In genomic region chr9:93477397-93477796, GRCh38 we compare ENCODE assay signal across 20 cellular contexts.
"Had no signal": no experiment of that assay in that cellular context is flagged by ENCODE, and none has a peak within 500 bp of the region (broad histone marks: within the 10 kb centered on the region; RNA-seq: fewer than 3 reads in every experiment).

No MANE protein-coding gene starts in this region.

- H3K27ac ChIP-seq: ascending aorta, coronary artery, left lung, parathyroid adenoma, SK-N-MC, thoracic aorta had no signal

- ATAC-seq: activated CD4-positive, CD25-positive, alpha-beta regulatory T cell treated with anti-CD3 and anti-CD28 coated beads, Interleukin-2, amount 50 U/mL, for 24 hours; activated CD8-positive, alpha-beta memory T cell treated with anti-CD3 and anti-CD28 coated beads, Interleukin-2, amount 10 ng/mL, durations not matched to agents 7 days and 5 days; left lung; naive thymus-derived CD4-positive, alpha-beta T cell; sciatic nerve; stimulated activated memory B cell treated with anti-CD40 and anti-IgM and Interleukin-4, amounts not matched to agents 10 μg/mL and 1 μg/mL and 100 μg/mL, for 72 hours had no signal

- H3K4me1 ChIP-seq: parathyroid adenoma had no signal

- H3K9me3 ChIP-seq: ascending aorta, left lung, thoracic aorta had no signal

- H3K4me3 Mint-ChIP-seq: activated CD8-positive, alpha-beta memory T cell treated with anti-CD3 and anti-CD28 coated beads, Interleukin-2, amount 10 ng/mL, durations not matched to agents 7 days and 5 days; activated naive CD4-positive, alpha-beta T cell treated with anti-CD3 and anti-CD28 coated beads, Interleukin-2, amount 10 ng/mL, durations not matched to agents 7 days and 5 days; central memory CD8-positive, alpha-beta T cell; naive thymus-derived CD4-positive, alpha-beta T cell; stimulated activated memory B cell treated with anti-CD40 and anti-IgM and Interleukin-4, amounts not matched to agents 10 μg/mL and 1 μg/mL and 100 μg/mL, for 72 hours had no signal

- DNase-seq: activated CD4-positive, alpha-beta T cell treated with anti-CD3 and anti-CD28 coated beads, Interleukin-2, amount 50 U/mL, for 48 hours; activated CD8-positive, alpha-beta memory T cell treated with anti-CD3 and anti-CD28 coated beads, Interleukin-2, amount 10 ng/mL, durations not matched to agents 7 days and 5 days; activated naive CD4-positive, alpha-beta T cell treated with anti-CD3 and anti-CD28 coated beads, Interleukin-2, amount 10 ng/mL, durations not matched to agents 7 days and 5 days; erythroblast; head of caudate nucleus; kidney; left lung; mammary epithelial cell; naive thymus-derived CD4-positive, alpha-beta T cell; stimulated activated CD4-positive, alpha-beta T cell treated with anti-CD3 and anti-CD28 coated beads, Interleukin-4, amount 100 ng/mL, for 4 hours; T1000 had no signal

- H3K27me3 Mint-ChIP-seq: activated CD8-positive, alpha-beta memory T cell treated with anti-CD3 and anti-CD28 coated beads, Interleukin-2, amount 10 ng/mL, durations not matched to agents 7 days and 5 days; activated naive CD4-positive, alpha-beta T cell treated with anti-CD3 and anti-CD28 coated beads, Interleukin-2, amount 10 ng/mL, durations not matched to agents 7 days and 5 days; central memory CD8-positive, alpha-beta T cell; naive thymus-derived CD4-positive, alpha-beta T cell; stimulated activated memory B cell treated with anti-CD40 and anti-IgM and Interleukin-4, amounts not matched to agents 10 μg/mL and 1 μg/mL and 100 μg/mL, for 72 hours had no signal

- H3K4me3 ChIP-seq: ascending aorta, coronary artery, left lung, SK-N-MC, thoracic aorta had no signal

- H3K9me3 Mint-ChIP-seq: activated naive CD4-positive, alpha-beta T cell treated with anti-CD3 and anti-CD28 coated beads, Interleukin-2, amount 10 ng/mL, durations not matched to agents 7 days and 5 days; central memory CD8-positive, alpha-beta T cell; naive thymus-derived CD4-positive, alpha-beta T cell; stimulated activated memory B cell treated with anti-CD40 and anti-IgM and Interleukin-4, amounts not matched to agents 10 μg/mL and 1 μg/mL and 100 μg/mL, for 72 hours had no signal

- H3K27me3 ChIP-seq: ascending aorta, left lung had no signal

- H3K27ac Mint-ChIP-seq: activated CD8-positive, alpha-beta memory T cell treated with anti-CD3 and anti-CD28 coated beads, Interleukin-2, amount 10 ng/mL, durations not matched to agents 7 days and 5 days; activated naive CD4-positive, alpha-beta T cell treated with anti-CD3 and anti-CD28 coated beads, Interleukin-2, amount 10 ng/mL, durations not matched to agents 7 days and 5 days; stimulated activated memory B cell treated with anti-CD40 and anti-IgM and Interleukin-4, amounts not matched to agents 10 μg/mL and 1 μg/mL and 100 μg/mL, for 72 hours had no signal
